8 cellular contexts compared by ENCODE assay signal in the genomic region with DNA sequence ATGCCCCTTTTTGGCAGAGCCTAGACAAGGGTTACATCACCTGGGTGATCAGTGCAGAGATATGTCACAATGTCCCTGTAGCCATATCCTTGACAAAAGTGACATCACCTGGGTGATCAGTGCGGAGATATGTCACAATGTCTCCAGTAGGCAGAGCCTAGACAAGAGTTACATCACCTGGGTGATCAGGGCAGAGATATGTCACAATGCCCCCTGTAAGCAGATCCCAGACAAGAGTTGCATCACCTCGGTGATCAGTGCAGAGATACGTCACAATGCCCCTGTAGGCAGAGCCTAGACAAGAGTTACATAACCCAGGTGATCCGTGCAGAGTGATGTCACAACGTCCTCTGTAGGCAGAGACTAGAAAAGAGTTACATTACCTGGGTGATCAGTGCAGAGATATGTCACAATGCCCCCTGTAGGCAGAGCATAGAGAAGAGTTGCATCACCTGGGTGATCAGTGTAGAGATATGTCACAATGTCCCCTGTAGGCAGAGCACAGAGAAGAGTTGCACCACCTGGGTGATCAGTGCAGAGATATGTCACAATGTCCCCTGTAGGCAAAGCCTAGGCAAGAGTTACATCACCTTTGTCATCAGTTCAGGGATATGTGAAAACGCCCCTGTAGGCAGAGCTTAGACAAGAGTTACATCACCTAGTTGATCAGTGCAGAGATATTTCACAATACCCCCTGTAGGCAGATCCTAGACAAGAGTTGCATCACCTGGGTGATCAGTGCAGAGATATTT.
DNase-seq lines count a peak whose midpoint lies in the region; ATAC-seq and TF ChIP-seq lines count a peak whose summit lies in the region.
"Not testable (repeated sequence)": the region's sequence is repeated elsewhere in the genome, so short reads cannot be mapped to it uniquely, and the experiment has no call there.

No MANE protein-coding gene starts in this region.

- H3K36me3 ChIP-seq in mucosa of descending colon (ENCODE audit: low read depth); upper lobe of right lung: not testable (repeated sequence)

- TF ChIP-seq CTCF in mucosa of descending colon (IDR thresholded peaks at IDR 0.05); upper lobe of right lung (IDR thresholded peaks at IDR 0.05): not testable (repeated sequence)

- H3K4me1 ChIP-seq in mucosa of descending colon (ENCODE audit: low read depth); upper lobe of right lung: not testable (repeated sequence)

- H3K4me1 Mint-ChIP-seq in activated CD4-positive, alpha-beta T cell treated with anti-CD3 and anti-CD28 coated beads, Interleukin-2, amount 10 ng/mL, durations not matched to agents 24 days and 14 days = not testable (repeated sequence)

- not testable (repeated sequence) for H3K27me3 ChIP-seq in upper lobe of right lung

- H3K4me3 ChIP-seq in mucosa of descending colon, upper lobe of right lung: not testable (repeated sequence)

- H3K36me3 Mint-ChIP-seq in activated CD4-positive, alpha-beta T cell treated with anti-CD3 and anti-CD28 coated beads, Interleukin-2, amount 10 ng/mL, durations not matched to agents 24 days and 14 days (ENCODE audit: low read depth) = not testable (repeated sequence)

- not testable (repeated sequence) for H3K9me3 Mint-ChIP-seq in activated CD4-positive, alpha-beta T cell treated with anti-CD3 and anti-CD28 coated beads, Interleukin-2, amount 10 ng/mL, durations not matched to agents 24 days and 14 days

- H3K9me3 ChIP-seq in mucosa of descending colon, upper lobe of right lung: not testable (repeated sequence)

- intact Hi-C loops in activated CD4-positive, alpha-beta T cell treated with anti-CD3 and anti-CD28 coated beads, Interleukin-2, amount 10 ng/mL, durations not matched to agents 24 days and 14 days (cut with micrococcal nuclease); mucosa of descending colon (cut with DNase I, micrococcal nuclease); upper lobe of right lung (cut with DNase I): not testable (repeated sequence)

- ATAC-seq in GM19025 (IDR thresholded peaks at IDR 0.05; ENCODE audit: low read depth, unreplicated experiment) (peak; percentile 41), GM21723 (IDR thresholded peaks at IDR 0.05; ENCODE audit: unreplicated experiment) (peak; percentile 70), HG02884 (IDR thresholded peaks at IDR 0.05; ENCODE audit: unreplicated experiment) (peak; percentile 43), HG03432 (IDR thresholded peaks at IDR 0.05; ENCODE audit: unreplicated experiment) (peak; percentile 60), esophagus mucosa (peak; percentile 83), mucosa of descending colon (peak; percentile 63), upper lobe of right lung (peak; percentile 80)

- H3K27me3 Mint-ChIP-seq in activated CD4-positive, alpha-beta T cell treated with anti-CD3 and anti-CD28 coated beads, Interleukin-2, amount 10 ng/mL, durations not matched to agents 24 days and 14 days = not testable (repeated sequence)

- H3K4me3 Mint-ChIP-seq in activated CD4-positive, alpha-beta T cell treated with anti-CD3 and anti-CD28 coated beads, Interleukin-2, amount 10 ng/mL, durations not matched to agents 24 days and 14 days = not testable (repeated sequence)

- H3K27ac Mint-ChIP-seq in activated CD4-positive, alpha-beta T cell treated with anti-CD3 and anti-CD28 coated beads, Interleukin-2, amount 10 ng/mL, durations not matched to agents 24 days and 14 days = not testable (repeated sequence)

- not testable (repeated sequence) for H3K27ac ChIP-seq in upper lobe of right lung

- peak; percentile 65 for DNase-seq in activated CD4-positive, alpha-beta T cell treated with anti-CD3 and anti-CD28 coated beads, Interleukin-2, amount 10 ng/mL, durations not matched to agents 24 days and 14 days
- DNase-seq in mucosa of descending colon, upper lobe of right lung: not testable (repeated sequence)
